ENCODE assay signal across 9 cellular contexts in the genomic region with DNA sequence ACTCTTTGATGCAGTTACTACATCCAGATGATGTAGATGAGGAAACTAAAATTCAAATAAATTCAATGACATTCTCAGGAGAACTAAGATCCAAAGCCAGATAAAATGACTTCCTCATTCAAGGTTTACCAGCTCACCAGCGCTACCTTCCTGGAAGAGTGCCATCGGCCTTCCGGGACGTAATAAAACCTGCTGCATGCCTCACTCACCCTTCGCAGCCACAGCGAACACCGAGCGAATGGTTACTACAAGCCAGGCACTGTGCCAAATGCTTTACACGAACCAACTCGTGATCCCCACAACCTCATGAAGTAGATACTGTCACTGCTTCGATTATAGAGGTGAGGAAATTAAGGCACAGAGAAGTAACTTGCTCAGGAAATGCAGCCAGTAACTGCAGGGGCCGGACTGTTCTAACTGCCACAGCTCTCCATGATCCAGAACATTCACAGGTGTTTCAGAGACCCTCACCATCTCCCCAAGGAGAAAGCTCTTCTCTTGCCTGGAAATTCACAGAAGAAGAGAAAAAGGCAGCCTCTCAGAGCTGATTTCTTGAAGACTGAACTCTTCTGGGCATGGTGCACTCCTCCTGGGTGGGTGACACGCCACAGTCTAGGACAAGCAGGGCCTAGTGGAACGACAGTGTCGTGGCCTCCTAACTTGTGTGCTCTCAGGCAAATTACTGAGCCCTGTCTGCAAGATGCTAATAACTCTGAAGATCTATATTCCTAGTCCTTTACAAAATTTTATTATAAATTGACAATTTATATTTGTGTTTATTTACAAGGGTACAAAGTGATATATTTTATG. TPM values are rescaled to one million over a fixed set of nuclear protein-coding genes. Genes with fewer than 3 reads are reported as not detected.
A peak's percentile ranks its signal among the peaks of the same experiment; 100 is the strongest.
DNase-seq lines count a peak whose midpoint lies in the region; ATAC-seq, FAIRE-seq and TF ChIP-seq lines count a peak whose summit lies in the region.
"Had no signal": no experiment of that assay in that cellular context is flagged by ENCODE, and none has a peak within 500 bp of the region (broad histone marks: within the 10 kb centered on the region; RNA-seq: fewer than 3 reads in every experiment).

No MANE protein-coding gene starts in this region.

- H3K4me3 Mint-ChIP-seq in H9 (no peak overlapping the region), endodermal cell (no peak overlapping the region)

- H3K4me1 Mint-ChIP-seq in H9 (no peaks in the 10 kb centered on the region; a peak in 1 of 4 replicates), endodermal cell (no peaks in the 10 kb centered on the region)

- H4K20me1 ChIP-seq in H9 (ENCODE audit: control insufficient read depth, insufficient read depth, insufficient read length) (no peaks in the 10 kb centered on the region), GM12878 (ENCODE audit: control insufficient read depth, insufficient read depth) (no peaks in the 10 kb centered on the region)

- H2BK12ac ChIP-seq in H9 (ENCODE audit: insufficient read length, low read depth, low read length) = no peak overlapping the region

- no peak overlapping the region for H2BK15ac ChIP-seq in H9 (ENCODE audit: low read depth, low read length)

- H2AFZ ChIP-seq in H9 (ENCODE audit: low read length) (no peak overlapping the region), GM12878 (ENCODE audit: control insufficient read depth, low read depth, low read length) (no peak overlapping the region)

- no peaks in the 10 kb centered on the region for H3K79me2 ChIP-seq in H9 (ENCODE audit: insufficient read depth, low read length)
- H3K79me2 ChIP-seq in GM12878 (ENCODE audit: control insufficient read depth, insufficient read depth, low read length) = no peaks in the 10 kb centered on the region

- ATAC-seq in GM12878 (peak; percentile 23; the same call in 1 of the 3 replicates), psoas muscle (peak; percentile 25 to 72 (median 60)), HG03442 (IDR thresholded peaks at IDR 0.05; ENCODE audit: unreplicated experiment) (no peak), GM19351 (IDR thresholded peaks at IDR 0.05; ENCODE audit: unreplicated experiment) (no peak)

- no peak overlapping the region for H3K14ac ChIP-seq in H9 (ENCODE audit: insufficient read depth, low read length)

- no peaks in the 10 kb centered on the region for H3K9me3 Mint-ChIP-seq in H9
- no peaks in the 10 kb centered on the region for H3K9me3 Mint-ChIP-seq in endodermal cell

- H3K56ac ChIP-seq in H9 (ENCODE audit: insufficient read length, low read depth, low read length) = no peak overlapping the region

- H4K91ac ChIP-seq in H9 (ENCODE audit: insufficient read length, low read depth, low read length) = no peak overlapping the region

- no peak overlapping the region for H3K27ac ChIP-seq in H9 (ENCODE audit: insufficient read length, low read depth, low read length)
- no peak overlapping the region for H3K27ac ChIP-seq in GM12878 (ENCODE audit: control insufficient read depth, insufficient read depth)
- H3K27ac ChIP-seq in psoas muscle = no peak overlapping the region
- no peak overlapping the region for H3K27ac ChIP-seq in endodermal cell (ENCODE audit: low read depth, low read length)
- H3K27ac ChIP-seq: right lobe of liver had no signal

- H2BK120ac ChIP-seq in H9 (ENCODE audit: low read depth, low read length, poor library complexity, severe bottlenecking) = no peak overlapping the region

- CTCF ChIA-PET in GM12878 (lab: Yijun Ruan, JAX) = interaction anchor here (1.5 to 2.0 kb wide), 3 partner anchors 8 to 21 kb away, joined by 6 read pairs; no protein-coding TSS in a partner anchor

- FAIRE-seq in RCC 7860 (lab: Jason Lieb, UNC) (peak; percentile 82), GM12878 (lab: Jason Lieb, UNC) (no peak)

- H3K23me2 ChIP-seq in H9 (ENCODE audit: insufficient read length, low read depth, low read length, poor library complexity, severe bottlenecking) = no peaks in the 10 kb centered on the region

- no CpG with 5 or more reads among the region's 15 CpGs for WGBS in H9 (ENCODE audit: extremely low coverage, insufficient read length, low lambda C conversion rate)
- WGBS in GM12878 (ENCODE audit: insufficient coverage, insufficient replicate concordance, low lambda C conversion rate, missing lambda C conversion rate) = 85% methylated on average over 15 of the region's 15 CpGs
- WGBS in psoas muscle, 3 donors = 54 to 63% (median 56%) methylated on average over 15 of the region's 15 CpGs
- WGBS in endodermal cell (ENCODE audit: insufficient coverage in 1 of 2, insufficient read length in 1 of 2), 2 experiments = 95 to 96% methylated on average over 12 to 15 of the region's 15 CpGs

- H3K27me3 ChIP-seq in H9 (ENCODE audit: insufficient read depth, low read length) (no peaks in the 10 kb centered on the region), GM12878 (replicated peaks in 1 of 2; ENCODE audit: control insufficient read depth in 2 of 2, insufficient read depth in 2 of 2, low read length in 1 of 2) (no peaks in the 10 kb centered on the region), psoas muscle (ENCODE audit: insufficient read depth in 3 of 3, low read length in 2 of 3) (no peaks in the 10 kb centered on the region), endodermal cell (ENCODE audit: control insufficient read depth, insufficient read depth, low read length, poor library complexity, severe bottlenecking) (no peaks in the 10 kb centered on the region)
- H3K27me3 ChIP-seq: right lobe of liver had no signal

- H3K23ac ChIP-seq in H9 (ENCODE audit: insufficient read length, low read depth, low read length) = no peak overlapping the region

- no peak overlapping the region for H3K4me2 ChIP-seq in H9 (ENCODE audit: insufficient read depth, insufficient read length, low read length)
- H3K4me2 ChIP-seq in GM12878 (ENCODE audit: control insufficient read depth, insufficient read depth) = no peak overlapping the region

- H2AK5ac ChIP-seq in H9 (ENCODE audit: insufficient read length, low read length) = no peak overlapping the region

- SMC1A ChIA-PET in GM12878 (lab: Charles Lee; ENCODE audit: uncharacterized antibody, unreplicated experiment) = interaction anchor here (0.6 to 1.4 kb wide), 3 partner anchors 22 to 38 kb away, joined by 3 to 5 read pairs (median 4); no protein-coding TSS in a partner anchor

- H3K9me3 ChIP-seq in H9 (ENCODE audit: control insufficient read depth, low read depth, low read length) (no peaks in the 10 kb centered on the region), GM12878 (replicated peaks; ENCODE audit: control insufficient read depth, insufficient read depth, low read length) (no peaks in the 10 kb centered on the region), psoas muscle (no peaks in the 10 kb centered on the region), endodermal cell (ENCODE audit: control insufficient read depth, low read length) (no peaks in the 10 kb centered on the region)
- H3K9me3 ChIP-seq: right lobe of liver had no signal

- H3T11ph ChIP-seq in H9 (ENCODE audit: low read length) = no peak overlapping the region

- no peak for TF ChIP-seq EP300 in GM12878 (IDR thresholded peaks at IDR 0.05; ENCODE audit: borderline replicate concordance in 1 of 2, control insufficient read depth in 1 of 2, low read depth in 2 of 2, low read length in 2 of 2)

- H3K27ac Mint-ChIP-seq in H9 (peak overlapping the region; percentile 20 to 24 (median 21); a peak in 1 of 7 replicates), endodermal cell (no peak overlapping the region)

- H3K36me3 ChIP-seq in GM12878 (ENCODE audit: control insufficient read depth in 2 of 2, insufficient read depth in 2 of 2, low read length in 1 of 2) (peaks cover 0 to 5% of the 10 kb centered on the region in 2 experiments; a peak in 2 of 4 replicates), psoas muscle (ENCODE audit: insufficient read depth in 1 of 2, low read depth in 1 of 2) (no peaks in the 10 kb centered on the region), endodermal cell (ENCODE audit: control insufficient read depth, insufficient read depth, low read length) (peaks cover 25% of the 10 kb centered on the region)
- H3K36me3 ChIP-seq: right lobe of liver had no signal

- H3K4me1 ChIP-seq in H9 (ENCODE audit: insufficient read depth, low read length) (no peaks in the 10 kb centered on the region), GM12878 (ENCODE audit: control insufficient read depth, insufficient read depth, low read length) (peaks cover 7% of the 10 kb centered on the region), psoas muscle (no peaks in the 10 kb centered on the region), endodermal cell (ENCODE audit: control insufficient read depth, insufficient read depth, low read length) (no peaks in the 10 kb centered on the region)
- H3K4me1 ChIP-seq: right lobe of liver had no signal

- H3K18ac ChIP-seq in H9 (ENCODE audit: insufficient read length, low read depth, low read length) = no peak overlapping the region

- H4K5ac ChIP-seq in H9 (ENCODE audit: insufficient read length, low read depth, low read length) = no peak overlapping the region

- RAD21 ChIA-PET in GM12878 (lab: Charles Lee; ENCODE audit: unreplicated experiment) = interaction anchor here (1.1 to 2.3 kb wide), 2 partner anchors 12 kb away, joined by 4 to 7 read pairs; no protein-coding TSS in a partner anchor

- DNase-seq in H9 (no peak), RCC 7860 (ENCODE audit: low spot score) (peak; percentile 50), GM12878 (ENCODE audit: low read depth, low spot score) (no peak), psoas muscle (peak; percentile 51 to 67), endodermal cell (no peak), DMS114 treated with DMSO at 0.1 percent for 48 hours (lab: John Stamatoyannopoulos, UW; ENCODE audit: unreplicated experiment) (no peak)
- DNase-seq: right lobe of liver had no signal

- H3K36me3 Mint-ChIP-seq in H9 (ENCODE audit: insufficient read depth in 1 of 3, low read depth in 3 of 3) = no peaks in the 10 kb centered on the region
- H3K36me3 Mint-ChIP-seq in endodermal cell (ENCODE audit: low read depth) = peaks cover 35% of the 10 kb centered on the region

- H2BK20ac ChIP-seq in H9 (ENCODE audit: low read depth, low read length, poor library complexity, severe bottlenecking) = no peak overlapping the region

- TF ChIP-seq RAD21 in GM12878 (IDR thresholded peaks at IDR 0.05; ENCODE audit: insufficient read depth, low read depth, low read length) = no peak

- intact Hi-C loops in GM12878 (cut with micrococcal nuclease; ENCODE audit: unreplicated experiment) (no loop called here), psoas muscle (cut with DNase I) (no loop called here)

- no peak for TF ChIP-seq POLR2A in GM12878 (IDR thresholded peaks at IDR 0.05; ENCODE audit: low read depth, low read length)

- H3K79me1 ChIP-seq in H9 (ENCODE audit: insufficient read depth, low read depth, low read length, poor library complexity, severe bottlenecking) = no peaks in the 10 kb centered on the region

- POLR2A ChIA-PET in GM12878 (lab: Charles Lee) = interaction anchor here (0.9 kb wide), 1 partner anchor 129 kb away, joined by 4 read pairs; no protein-coding TSS in a partner anchor

- no peaks in the 10 kb centered on the region for H3K27me3 Mint-ChIP-seq in H9 (ENCODE audit: low read depth)
- no peaks in the 10 kb centered on the region for H3K27me3 Mint-ChIP-seq in endodermal cell (ENCODE audit: insufficient read depth)

- H4K8ac ChIP-seq in H9 (replicated peaks; ENCODE audit: insufficient read length, low read depth, low read length) = no peak overlapping the region

- H3K9ac ChIP-seq in H9 (ENCODE audit: extremely low read depth, insufficient read length, low read length) (no peak overlapping the region), GM12878 (ENCODE audit: control insufficient read depth, insufficient read depth, low read length) (no peak overlapping the region), endodermal cell (ENCODE audit: extremely low read depth, low read length, poor library complexity, severe bottlenecking) (no peak overlapping the region)

- BruUV-seq in GM12878 (replicated peaks; lab: Mats Ljungman, UMichigan) = no TSS peak

- H3K4ac ChIP-seq in H9 (ENCODE audit: low read depth, low read length) = no peak overlapping the region

- H2BK5ac ChIP-seq in H9 (ENCODE audit: insufficient read length, low read length) = no peak overlapping the region

- TF ChIP-seq CTCF in H9 (conservative IDR thresholded peaks at IDR 0.05) = no peak
- TF ChIP-seq CTCF in GM12878 (IDR thresholded peaks at IDR 0.05 in 2 of 3, conservative IDR thresholded peaks at IDR 0.05 in 1 of 3; ENCODE audit: control insufficient read depth in 2 of 3, extremely low read depth in 1 of 3, insufficient read depth in 1 of 3, low read depth in 3 of 3, low read length in 3 of 3) = no peak
- TF ChIP-seq CTCF in psoas muscle (IDR thresholded peaks at IDR 0.05) = no peak
- no peak for TF ChIP-seq CTCF in endodermal cell (conservative IDR thresholded peaks at IDR 0.05)

- H3K4me3 ChIP-seq in GM12878 (no peak overlapping the region), psoas muscle (no peak overlapping the region), endodermal cell (ENCODE audit: low read length) (no peak overlapping the region)
- H3K4me3 ChIP-seq: right lobe of liver had no signal

- in situ Hi-C loops in GM12878 (cut with MboI) = no loop called here

RNA-seq across cellular contexts. Expression of a gene that starts 46.8 kb away (rescaled TPM):
- 1.8 and 2.7 TPM in 2 replicates for total RNA-seq in H9 (2021)
- total RNA-seq in GM12878 (2013; cell fraction: nucleolus; rRNA removed) = 220 and 277 TPM in 2 replicates
- 30.8 and 40.8 TPM in 2 replicates for total RNA-seq in GM12878 (2014; rRNA removed)
- total RNA-seq in GM12878 (2014; rRNA removed; fragmentation: Illumina TruSeq; extraction: Trizol) = 4.6 and 4.9 TPM in 2 replicates
- total RNA-seq in GM12878 (2021) = 55.4 and 61.1 TPM in 2 replicates
- polyA plus RNA-seq in GM12878 (2011; ENCODE audit: low read depth) = 8.2 TPM
- 4.2 and 10.5 TPM in 2 replicates for polyA plus RNA-seq in GM12878 (2011; rRNA removed)
- 16.0 and 34.6 TPM in 2 replicates for polyA plus RNA-seq in GM12878 (2011; cell fraction: cytosol; rRNA removed)
- 88.9 and 92.7 TPM in 2 replicates for polyA plus RNA-seq in GM12878 (2011; cell fraction: nucleus; rRNA removed)
- polyA plus RNA-seq in GM12878 (2012) = 38.9 and 49.7 TPM in 2 replicates
- 0.81 and 1.8 TPM in 2 replicates for polyA plus RNA-seq in GM12878 (2014; fragmentation: Illumina TruSeq; extraction: Trizol)
- polyA plus RNA-seq in GM12878 (2014; fragmentation: Nextera tagmentation; extraction: Ambion mirVana) = under 1 TPM; 0.11 to 0.57 TPM
- polyA plus RNA-seq in GM12878 (2014; rRNA removed) = 26.5 and 40.9 TPM in 2 replicates
- polyA plus RNA-seq in GM12878 (2016; fragmentation: Nextera tagmentation; extraction: Ambion mirVana) = 1 to 10 TPM; 2.0 to 4.9 TPM
- polyA minus RNA-seq in GM12878 (2011; rRNA and poly(A)+ RNA removed) = 9.8 and 22.7 TPM in 2 replicates
- polyA minus RNA-seq in GM12878 (2011; cell fraction: cytosol; rRNA and poly(A)+ RNA removed) = 23.8 and 29.3 TPM in 2 replicates
- polyA minus RNA-seq in GM12878 (2011; cell fraction: nucleus; rRNA and poly(A)+ RNA removed) = 47.3 and 88.0 TPM in 2 replicates
- 10 to 100 TPM in 1 of 4 donors, 1 to 10 TPM in 3; 4.3 to 12.6 (median 9.4) TPM for total RNA-seq in psoas muscle
- 1 to 10 TPM; 2.0 to 3.5 (median 2.1) TPM for polyA plus RNA-seq in psoas muscle
- under 1 TPM; 0.13 to 0.57 TPM for total RNA-seq in endodermal cell
- 0.64 TPM for polyA plus RNA-seq in endodermal cell (2013, experiment 1 of 2)
- polyA plus RNA-seq in endodermal cell (2013, experiment 2 of 2) = 0.21 TPM

RNA-seq across cellular contexts. Expression of a gene that starts 59.8 kb away (rescaled TPM):
- 24.2 and 24.6 TPM in 2 replicates for total RNA-seq in H9 (2021)
- total RNA-seq in GM12878 (2013; cell fraction: nucleolus; rRNA removed) = 4.1 and 4.5 TPM in 2 replicates
- total RNA-seq in GM12878 (2014; rRNA removed) = 57.5 and 58.6 TPM in 2 replicates
- total RNA-seq in GM12878 (2014; rRNA removed; fragmentation: Illumina TruSeq; extraction: Trizol) = 25.5 and 29.1 TPM in 2 replicates
- total RNA-seq in GM12878 (2021) = 39.7 and 46.9 TPM in 2 replicates
- 15.9 TPM for polyA plus RNA-seq in GM12878 (2011; ENCODE audit: low read depth)
- 21.8 and 34.6 TPM in 2 replicates for polyA plus RNA-seq in GM12878 (2011; rRNA removed)
- polyA plus RNA-seq in GM12878 (2011; cell fraction: cytosol; rRNA removed) = 57.5 and 70.9 TPM in 2 replicates
- 27.2 and 42.6 TPM in 2 replicates for polyA plus RNA-seq in GM12878 (2011; cell fraction: nucleus; rRNA removed)
- 26.0 and 30.9 TPM in 2 replicates for polyA plus RNA-seq in GM12878 (2012)
- polyA plus RNA-seq in GM12878 (2014; fragmentation: Illumina TruSeq; extraction: Trizol) = 24.8 and 32.5 TPM in 2 replicates
- polyA plus RNA-seq in GM12878 (2014; fragmentation: Nextera tagmentation; extraction: Ambion mirVana) = 10 to 100 TPM in 1 of 2 experiments, 1 to 10 TPM in 1; 6.1 to 14.2 TPM
- 49.5 and 59.8 TPM in 2 replicates for polyA plus RNA-seq in GM12878 (2014; rRNA removed)
- 10 to 100 TPM; 73.6 to 75.3 TPM for polyA plus RNA-seq in GM12878 (2016; fragmentation: Nextera tagmentation; extraction: Ambion mirVana)
- 18.9 and 41.3 TPM in 2 replicates for polyA minus RNA-seq in GM12878 (2011; rRNA and poly(A)+ RNA removed)
- 9.4 and 10.5 TPM in 2 replicates for polyA minus RNA-seq in GM12878 (2011; cell fraction: cytosol; rRNA and poly(A)+ RNA removed)
- polyA minus RNA-seq in GM12878 (2011; cell fraction: nucleus; rRNA and poly(A)+ RNA removed) = 2.3 and 5.2 TPM in 2 replicates
- 10 to 100 TPM; 10.1 to 23.0 (median 15.2) TPM for total RNA-seq in psoas muscle
- polyA plus RNA-seq in psoas muscle = 10 to 100 TPM; 29.2 to 66.1 (median 33.4) TPM
- 10 to 100 TPM; 19.8 to 27.5 TPM for total RNA-seq in endodermal cell
- 24.3 TPM for polyA plus RNA-seq in endodermal cell (2013, experiment 1 of 2)
- 24.8 TPM for polyA plus RNA-seq in endodermal cell (2013, experiment 2 of 2)

Comparison
In these comparisons a context has a peak if more than half of its experiments do, and no peak if none do; other contexts are left out.
1. DNase-seq: peak in RCC 7860 (single experiment) and psoas muscle (2 of 2); none in H9 (single experiment), GM12878 (single experiment), endodermal cell (single experiment) and DMS114 treated with DMSO at 0.1 percent for 48 hours (single experiment).
2. ATAC-seq: peak in GM12878 (single experiment) and psoas muscle (4 of 4); none in HG03442 (single experiment) and GM19351 (single experiment).